Comparison of ENCODE assay signal across 8 cellular contexts in genomic region chr1:245807306-245807705, GRCh38.
DNase-seq lines count a peak whose midpoint lies in the region; ATAC-seq, FAIRE-seq and TF ChIP-seq lines count a peak whose summit lies in the region.

No MANE protein-coding gene starts in this region.

- no peak overlapping the region for H3K4me3 ChIP-seq in H1 (ENCODE audit: extremely low read depth in 1 of 4, insufficient read depth in 2 of 4, low read depth in 3 of 4, low read length in 4 of 4)

- H3K4ac ChIP-seq in H1 (replicated peaks; ENCODE audit: insufficient read length, low read depth, low read length), result no peak overlapping the region

- no peak overlapping the region for H3K27ac ChIP-seq in H1 (ENCODE audit: low read depth, low read length)

- TF ChIP-seq POLR2A in H1 (IDR thresholded peaks at IDR 0.05; ENCODE audit: control extremely low read depth in 1 of 2, low read depth in 2 of 2, low read length in 2 of 2), result no peak

- H4K5ac ChIP-seq in H1 (ENCODE audit: insufficient read length, low read depth, low read length), result no peak overlapping the region

- no peak overlapping the region; the same call in 1 of the 2 replicates for H3K18ac ChIP-seq in H1 (ENCODE audit: extremely low read depth, low read length)

- no peaks in the 10 kb centered on the region for H3K27me3 ChIP-seq in H1 (replicated peaks in 1 of 4; ENCODE audit: control insufficient read depth in 3 of 4, extremely low read depth in 1 of 4, insufficient read depth in 3 of 4, low read length in 3 of 4)

- H4K8ac ChIP-seq in H1 (ENCODE audit: extremely low read depth, insufficient read depth, low read length), result no peak overlapping the region; the same call in 1 of the 2 replicates

- TF ChIP-seq CTCF in H1 (IDR thresholded peaks at IDR 0.05; ENCODE audit: control extremely low read depth in 1 of 3, insufficient read depth in 1 of 3, low read depth in 1 of 3, low read length in 3 of 3), result no peak

- TF ChIP-seq RAD21 in H1 (IDR thresholded peaks at IDR 0.05 in 1 of 2, conservative IDR thresholded peaks at IDR 0.05 in 1 of 2; ENCODE audit: low read depth in 2 of 2, low read length in 2 of 2), result no peak

- H2BK20ac ChIP-seq in H1 (ENCODE audit: low read length), result no peak overlapping the region

- FAIRE-seq in H1 (lab: Jason Lieb, UNC), result no peak

- H3K23me2 ChIP-seq in H1 (ENCODE audit: low read depth, low read length), result no peaks in the 10 kb centered on the region

- no peak overlapping the region for H2AFZ ChIP-seq in H1 (ENCODE audit: low read length)

- 86% methylated on average over 10 of the region's 10 CpGs; no CpG with 5 or more reads in 1 of the 2 experiments for WGBS in H1 (ENCODE audit: extremely low coverage in 1 of 2, insufficient coverage in 1 of 2, insufficient read length in 1 of 2, insufficient replicate concordance in 2 of 2, low coverage in 1 of 2, low lambda C conversion rate in 2 of 2, missing lambda C conversion rate in 1 of 2), 2 experiments

- 0 out of 2 replicates have a peak overlapping the region, but pooled peaks have one; percentile 44 for H2BK5ac ChIP-seq in H1 (ENCODE audit: low read depth, low read length)

- H3K14ac ChIP-seq in H1 (ENCODE audit: insufficient read length), result no peak overlapping the region

- no peaks in the 10 kb centered on the region for H3K79me1 ChIP-seq in H1 (ENCODE audit: low read depth, low read length)

- H2BK120ac ChIP-seq in H1 (replicated peaks; ENCODE audit: low read depth, low read length), result no peak overlapping the region

- H3K9ac ChIP-seq in H1 (replicated peaks in 1 of 4; ENCODE audit: extremely low read depth in 1 of 4, low read depth in 3 of 4, low read length in 3 of 4), result no peak overlapping the region

- H3K4me2 ChIP-seq in H1 (ENCODE audit: insufficient read depth in 1 of 2, low read depth in 2 of 2, low read length in 2 of 2), result no peak overlapping the region

- no peaks in the 10 kb centered on the region for H4K20me1 ChIP-seq in H1 (replicated peaks in 1 of 2; ENCODE audit: control insufficient read depth in 1 of 2, insufficient read depth in 2 of 2, low read length in 2 of 2)

- CTCF ChIA-PET in H1 (lab: Charles Lee; ENCODE audit: partially characterized antibody), result interaction anchor here (0.6 kb wide), 1 partner anchor 1479 kb away, joined by 3 read pairs; no protein-coding TSS in a partner anchor

- no peak for TF ChIP-seq EP300 in H1 (IDR thresholded peaks at IDR 0.05; ENCODE audit: borderline replicate concordance in 1 of 2, low read depth in 2 of 2, low read length in 2 of 2)

- H2AK5ac ChIP-seq in H1 (ENCODE audit: low read depth, low read length), result no peak overlapping the region

- DNase-seq in GM03348 (ENCODE audit: low spot score) (peak; percentile 48), H1 (ENCODE audit: low read depth in 1 of 2, low spot score in 2 of 2) (peak in 1 of 2 experiments; percentile 17), foreskin melanocyte (no peak), RPMI8226 (no peak), AML-193 (lab: John Stamatoyannopoulos, UW) (no peak)
- DNase-seq in activated effector memory CD4-positive, alpha-beta T cell treated with Interleukin-2 at 50 U/mL for 16 hours, result no peak

- H3K23ac ChIP-seq in H1 (ENCODE audit: insufficient read length), result no peak overlapping the region

- no peak overlapping the region for H4K91ac ChIP-seq in H1 (replicated peaks; ENCODE audit: insufficient read length, low read length)

- POLR2A ChIA-PET in H1 (lab: Charles Lee; ENCODE audit: partially characterized antibody), result interaction anchor here (1.4 kb wide), 1 partner anchor 10 kb away, joined by 3 read pairs; no protein-coding TSS in a partner anchor

- no peak overlapping the region for H2BK15ac ChIP-seq in H1 (ENCODE audit: low read length)

- no peak overlapping the region for H3K56ac ChIP-seq in H1 (replicated peaks; ENCODE audit: insufficient read length, low read depth, low read length)

- no peaks in the 10 kb centered on the region for H3K36me3 ChIP-seq in H1 (ENCODE audit: control insufficient read depth in 2 of 4, insufficient read depth in 4 of 4, low read length in 3 of 4)

- no peak overlapping the region for H2BK12ac ChIP-seq in H1 (ENCODE audit: low read depth, low read length)

- no peaks in the 10 kb centered on the region for H3K79me2 ChIP-seq in H1 (ENCODE audit: control insufficient read depth in 1 of 2, insufficient read depth in 2 of 2, low read length in 2 of 2)

- ATAC-seq in GM21390 (IDR thresholded peaks at IDR 0.05; ENCODE audit: unreplicated experiment) (peak; percentile 86), HG03571 (IDR thresholded peaks at IDR 0.05; ENCODE audit: unreplicated experiment) (peak; percentile 79)

- H3K9me3 ChIP-seq in H1 (ENCODE audit: insufficient read depth in 2 of 2, low read depth in 1 of 2, low read length in 1 of 2), result no peaks in the 10 kb centered on the region

- peaks cover 0 to 7% (median 3%) of the 10 kb centered on the region in 4 experiments; a peak in 4 of 7 replicates for H3K4me1 ChIP-seq in H1 (replicated peaks in 1 of 4; ENCODE audit: control insufficient read depth in 3 of 4, insufficient read depth in 4 of 4, low read length in 3 of 4)

TF ChIP-seq in H1, 55 proteins besides CTCF, POLR2A, EP300 and RAD21 (continues in another document):
- TF ChIP-seq GTF2F1 (IDR thresholded peaks at IDR 0.05; ENCODE audit: borderline replicate concordance, low read depth, low read length), result no peak
- TF ChIP-seq ATF3 (IDR thresholded peaks at IDR 0.05; ENCODE audit: insufficient read depth, low read depth, low read length), result no peak
- no peak for TF ChIP-seq JUND (IDR thresholded peaks at IDR 0.05; ENCODE audit: low read length)
- no peak for TF ChIP-seq CHD2 (IDR thresholded peaks at IDR 0.05; ENCODE audit: low read length)
- no peak for TF ChIP-seq ASH2L (IDR thresholded peaks at IDR 0.05; ENCODE audit: low read length)
- TF ChIP-seq PHF8 (conservative IDR thresholded peaks at IDR 0.05; ENCODE audit: low read depth, low read length), result no peak
- no peak for TF ChIP-seq EGR1 (IDR thresholded peaks at IDR 0.05; ENCODE audit: borderline replicate concordance, low read depth, low read length)
- TF ChIP-seq SP2 (IDR thresholded peaks at IDR 0.05; ENCODE audit: low read length), result no peak
- no peak for TF ChIP-seq TEAD4 (IDR thresholded peaks at IDR 0.05; ENCODE audit: low read depth, low read length)
- TF ChIP-seq CREB1 (IDR thresholded peaks at IDR 0.05), result no peak
- no peak for TF ChIP-seq KDM1A (IDR thresholded peaks at IDR 0.05; ENCODE audit: borderline replicate concordance, low read length)
